ENCODE assay signal across 1 cellular context in genomic region chr5:176383248-176383905, GRCh38.
TF ChIP-seq lines count a peak whose summit lies in the region.

No MANE protein-coding gene starts in this region.

TF ChIP-seq in HepG2, 621 proteins besides CTCF, POLR2A, EP300 and RAD21:
- 0 out of 2 replicates have a peak, but pooled peaks have one; percentile 21 for TF ChIP-seq POLR2G (IDR thresholded peaks at IDR 0.05; ENCODE audit: low read depth, low read length)
- TF ChIP-seq, protein P1, sequence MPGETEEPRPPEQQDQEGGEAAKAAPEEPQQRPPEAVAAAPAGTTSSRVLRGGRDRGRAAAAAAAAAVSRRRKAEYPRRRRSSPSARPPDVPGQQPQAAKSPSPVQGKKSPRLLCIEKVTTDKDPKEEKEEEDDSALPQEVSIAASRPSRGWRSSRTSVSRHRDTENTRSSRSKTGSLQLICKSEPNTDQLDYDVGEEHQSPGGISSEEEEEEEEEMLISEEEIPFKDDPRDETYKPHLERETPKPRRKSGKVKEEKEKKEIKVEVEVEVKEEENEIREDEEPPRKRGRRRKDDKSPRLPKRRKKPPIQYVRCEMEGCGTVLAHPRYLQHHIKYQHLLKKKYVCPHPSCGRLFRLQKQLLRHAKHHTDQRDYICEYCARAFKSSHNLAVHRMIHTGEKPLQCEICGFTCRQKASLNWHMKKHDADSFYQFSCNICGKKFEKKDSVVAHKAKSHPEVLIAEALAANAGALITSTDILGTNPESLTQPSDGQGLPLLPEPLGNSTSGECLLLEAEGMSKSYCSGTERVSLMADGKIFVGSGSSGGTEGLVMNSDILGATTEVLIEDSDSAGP (CRISPR knock-in tag; IDR thresholded peaks at IDR 0.05; ENCODE audit: borderline replicate concordance), result no peak
- TF ChIP-seq, protein P2, sequence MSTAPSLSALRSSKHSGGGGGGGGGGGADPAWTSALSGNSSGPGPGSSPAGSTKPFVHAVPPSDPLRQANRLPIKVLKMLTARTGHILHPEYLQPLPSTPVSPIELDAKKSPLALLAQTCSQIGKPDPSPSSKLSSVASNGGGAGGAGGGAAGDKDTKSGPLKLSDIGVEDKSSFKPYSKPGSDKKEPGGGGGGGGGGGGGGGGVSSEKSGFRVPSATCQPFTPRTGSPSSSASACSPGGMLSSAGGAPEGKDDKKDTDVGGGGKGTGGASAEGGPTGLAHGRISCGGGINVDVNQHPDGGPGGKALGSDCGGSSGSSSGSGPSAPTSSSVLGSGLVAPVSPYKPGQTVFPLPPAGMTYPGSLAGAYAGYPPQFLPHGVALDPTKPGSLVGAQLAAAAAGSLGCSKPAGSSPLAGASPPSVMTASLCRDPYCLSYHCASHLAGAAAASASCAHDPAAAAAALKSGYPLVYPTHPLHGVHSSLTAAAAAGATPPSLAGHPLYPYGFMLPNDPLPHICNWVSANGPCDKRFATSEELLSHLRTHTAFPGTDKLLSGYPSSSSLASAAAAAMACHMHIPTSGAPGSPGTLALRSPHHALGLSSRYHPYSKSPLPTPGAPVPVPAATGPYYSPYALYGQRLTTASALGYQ (CRISPR knock-in tag; IDR thresholded peaks at IDR 0.05), result no peak
- TF ChIP-seq SKI (IDR thresholded peaks at IDR 0.05; ENCODE audit: partially characterized antibody), result no peak
- TF ChIP-seq AGO2 (optimal IDR thresholded peaks at IDR 0.05; ENCODE audit: low read depth, low read length), result peak; percentile 87
- TF ChIP-seq, protein P3, sequence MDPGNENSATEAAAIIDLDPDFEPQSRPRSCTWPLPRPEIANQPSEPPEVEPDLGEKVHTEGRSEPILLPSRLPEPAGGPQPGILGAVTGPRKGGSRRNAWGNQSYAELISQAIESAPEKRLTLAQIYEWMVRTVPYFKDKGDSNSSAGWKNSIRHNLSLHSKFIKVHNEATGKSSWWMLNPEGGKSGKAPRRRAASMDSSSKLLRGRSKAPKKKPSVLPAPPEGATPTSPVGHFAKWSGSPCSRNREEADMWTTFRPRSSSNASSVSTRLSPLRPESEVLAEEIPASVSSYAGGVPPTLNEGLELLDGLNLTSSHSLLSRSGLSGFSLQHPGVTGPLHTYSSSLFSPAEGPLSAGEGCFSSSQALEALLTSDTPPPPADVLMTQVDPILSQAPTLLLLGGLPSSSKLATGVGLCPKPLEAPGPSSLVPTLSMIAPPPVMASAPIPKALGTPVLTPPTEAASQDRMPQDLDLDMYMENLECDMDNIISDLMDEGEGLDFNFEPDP (CRISPR knock-in tag; conservative IDR thresholded peaks at IDR 0.05), result no peak
- TF ChIP-seq ZNF24 (IDR thresholded peaks at IDR 0.05), result no peak
- no peak for TF ChIP-seq SMARCE1 (IDR thresholded peaks at IDR 0.05; ENCODE audit: borderline replicate concordance)
